Comparison of ENCODE assay signal across 13 cellular contexts in the genomic region with DNA sequence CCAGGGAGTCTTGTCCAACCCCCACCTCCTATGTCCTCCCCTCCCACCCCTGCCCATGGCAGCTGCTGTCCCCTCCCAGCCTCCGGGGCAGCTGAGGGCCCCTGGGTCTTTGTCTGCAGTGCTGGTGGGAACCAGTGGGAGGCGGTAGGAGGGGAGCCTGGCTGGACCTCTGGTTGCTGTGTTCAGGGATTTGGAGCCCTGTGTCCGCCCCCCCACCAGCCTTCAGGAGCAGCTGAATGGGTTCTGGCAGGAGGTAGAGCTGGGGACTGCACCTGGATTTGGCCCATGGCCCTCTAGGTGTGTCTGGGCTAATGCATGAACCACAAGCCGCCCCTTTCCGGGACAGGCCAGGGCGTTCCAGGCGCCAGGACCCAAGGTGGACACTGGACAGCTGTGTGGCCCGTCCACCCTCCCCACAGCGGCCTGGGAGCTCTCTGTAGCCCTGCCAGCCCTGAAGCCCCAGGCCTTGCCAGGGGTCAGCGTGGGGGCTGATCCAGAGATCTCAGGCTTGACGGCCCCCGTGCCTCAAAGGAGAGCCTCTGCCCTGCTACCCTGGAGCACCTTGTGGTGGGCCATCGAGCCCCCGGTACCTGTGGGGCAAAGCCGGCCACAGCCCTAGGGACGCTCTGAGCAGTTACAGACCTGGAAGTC. TPM values are rescaled to one million over a fixed set of nuclear protein-coding genes. Genes with fewer than 3 reads are reported as not detected.
DNase-seq lines count a peak whose midpoint lies in the region; ATAC-seq, FAIRE-seq and TF ChIP-seq lines count a peak whose summit lies in the region.
"Had no signal": no experiment of that assay in that cellular context is flagged by ENCODE, and none has a peak within 500 bp of the region (broad histone marks: within the 10 kb centered on the region; RNA-seq: fewer than 3 reads in every experiment).

No MANE protein-coding gene starts in this region.

- H3F3A ChIP-seq in smooth muscle cell (ENCODE audit: low read depth): no peaks in the 10 kb centered on the region

- H3K9ac ChIP-seq in smooth muscle cell (ENCODE audit: low read depth): no peak overlapping the region

- peak; percentile 13 for DNase-seq in activated T-cell treated with anti-CD3 and anti-CD28 coated beads, Interleukin-2, amount 50 U/mL, for 1 hour
- DNase-seq in activated T-cell treated with anti-CD3 and anti-CD28 coated beads, Interleukin-2, amount 50 U/mL, for 48 hours: no peak
- DNase-seq in right cardiac atrium: peak; percentile 12 to 48 (median 42)
- no peak for DNase-seq in smooth muscle cell (lab: John Stamatoyannopoulos, UW; ENCODE audit: unreplicated experiment)
- no peak for DNase-seq in NCI-H748 (lab: John Stamatoyannopoulos, UW; ENCODE audit: unreplicated experiment)
- no peak for DNase-seq in RCC 7860 (ENCODE audit: low spot score)
- DNase-seq: DMS53 had no signal

- H3K79me2 ChIP-seq in smooth muscle cell (ENCODE audit: low read depth): no peaks in the 10 kb centered on the region

- 91% methylated on average over 16 of the region's 16 CpGs for WGBS in right cardiac atrium
- 94% methylated on average over 16 of the region's 16 CpGs for WGBS in smooth muscle cell (ENCODE audit: low lambda C conversion rate)

- H4K20me1 ChIP-seq in smooth muscle cell (ENCODE audit: low read depth): peaks cover 72% of the 10 kb centered on the region

- TF ChIP-seq CTCF in VCaP (conservative IDR thresholded peaks at IDR 0.05) (0 out of 2 replicates have a peak, but pooled peaks have one; percentile 19), smooth muscle cell (IDR thresholded peaks at IDR 0.05; ENCODE audit: borderline replicate concordance, insufficient read depth, poor library complexity, severe bottlenecking) (peak; percentile 13)

- H3K36me3 ChIP-seq in smooth muscle cell (ENCODE audit: low read depth): no peaks in the 10 kb centered on the region
- H3K36me3 ChIP-seq: prostate gland had no signal

- H3K27ac ChIP-seq in VCaP (no peak overlapping the region), right cardiac atrium (ENCODE audit: low read length) (no peak overlapping the region), smooth muscle cell (ENCODE audit: low read depth) (no peak overlapping the region)
- H3K27ac ChIP-seq: prostate gland, tibial artery had no signal

- ATAC-seq in right cardiac atrium (no peak), HG03457 (IDR thresholded peaks at IDR 0.05; ENCODE audit: unreplicated experiment) (no peak)

- H3K27me3 ChIP-seq in right cardiac atrium (ENCODE audit: control insufficient read depth, insufficient read depth) (no peaks in the 10 kb centered on the region), smooth muscle cell (ENCODE audit: low read depth) (peaks cover under 1% of the 10 kb centered on the region)
- H3K27me3 ChIP-seq: tibial artery had no signal

- FAIRE-seq in RCC 7860 (lab: Jason Lieb, UNC): no peak
- FAIRE-seq: frontal cortex had no signal

- H2AFZ ChIP-seq in smooth muscle cell (ENCODE audit: low read depth): no peak overlapping the region

- intact Hi-C loops in right cardiac atrium (cut with DNase I): no loop called here

- no peaks in the 10 kb centered on the region for H3K4me1 ChIP-seq in right cardiac atrium (ENCODE audit: control insufficient read depth, insufficient read depth, low read length)
- peaks cover 21% of the 10 kb centered on the region for H3K4me1 ChIP-seq in smooth muscle cell (ENCODE audit: low read depth)

- H3K9me3 ChIP-seq in right cardiac atrium (ENCODE audit: control insufficient read depth, low read length) (no peaks in the 10 kb centered on the region), smooth muscle cell (replicated peaks; ENCODE audit: low read depth) (no peaks in the 10 kb centered on the region)
- H3K9me3 ChIP-seq: prostate gland, tibial artery had no signal

- H3K4me3 ChIP-seq in right cardiac atrium (ENCODE audit: low read length) (no peak overlapping the region), smooth muscle cell (no peak overlapping the region)
- H3K4me3 ChIP-seq: lung, prostate gland, tibial artery had no signal

- no peak overlapping the region for H3K4me2 ChIP-seq in smooth muscle cell

RNA-seq across cellular contexts. Expression of a gene that starts 25.4 kb away (rescaled TPM):
- total RNA-seq in right cardiac atrium (100 to 1,000 TPM in 2 of 4 donors, 10 to 100 TPM in 2; 75.8 to 107 (median 94.8) TPM), smooth muscle cell (86.4 and 88.9 TPM in 2 replicates)
- polyA plus RNA-seq in right cardiac atrium (118 TPM), smooth muscle cell (221 and 236 TPM in 2 replicates)

Comparison
In these comparisons a context has a peak if more than half of its experiments do, and no peak if none do; other contexts are left out.
1. DNase-seq: peak in activated T-cell treated with anti-CD3 and anti-CD28 coated beads, Interleukin-2, amount 50 U/mL, for 1 hour (single experiment) and right cardiac atrium (3 of 3); none in activated T-cell treated with anti-CD3 and anti-CD28 coated beads, Interleukin-2, amount 50 U/mL, for 48 hours (0 of 2), smooth muscle cell (single experiment), NCI-H748 (single experiment) and RCC 7860 (single experiment).